ENCODE assay signal across 1 cellular context in genomic region chr5:108259306-108259705, GRCh38.
TF ChIP-seq lines count a peak whose summit lies in the region.

No MANE protein-coding gene starts in this region.

TF ChIP-seq in K562, 482 proteins besides CTCF, POLR2A, EP300 and RAD21 (continued from another document):
- TF ChIP-seq HMBOX1 (IDR thresholded peaks at IDR 0.05) = peak; percentile 45; the same call in 1 of the 2 replicates
- 0 out of 2 replicates have a peak, but pooled peaks have one; percentile 23 for TF ChIP-seq TEAD4 (IDR thresholded peaks at IDR 0.05; ENCODE audit: low read length)
- TF ChIP-seq TEAD4 (CRISPR knock-in tag; IDR thresholded peaks at IDR 0.05; ENCODE audit: borderline replicate concordance) = no peak
- no peak for TF ChIP-seq NR0B1 (IDR thresholded peaks at IDR 0.05; ENCODE audit: partially characterized antibody)
- TF ChIP-seq CTCFL (IDR thresholded peaks at IDR 0.05; ENCODE audit: borderline replicate concordance, insufficient read depth, low read depth, low read length, poor library complexity, severe bottlenecking) = no peak
- no peak for TF ChIP-seq ZNF398 (CRISPR knock-in tag; IDR thresholded peaks at IDR 0.05)
- peak; percentile 11; the same call in 1 of the 2 replicates for TF ChIP-seq TAL1 (IDR thresholded peaks at IDR 0.05)
- no peak for TF ChIP-seq ZNF57 (CRISPR knock-in tag; IDR thresholded peaks at IDR 0.05)
- TF ChIP-seq EGR1 (conservative IDR thresholded peaks at IDR 0.05) = peak; percentile 46
- no peak for TF ChIP-seq ZNF12 (CRISPR knock-in tag; IDR thresholded peaks at IDR 0.05)
- TF ChIP-seq USF2 (CRISPR knock-in tag; IDR thresholded peaks at IDR 0.05) = no peak
- TF ChIP-seq SMARCA4 (IDR thresholded peaks at IDR 0.05) = 0 out of 2 replicates have a peak, but pooled peaks have one; percentile 17
- peak; percentile 52; the same call in 1 of the 2 replicates for TF ChIP-seq FOXJ2 (tag; IDR thresholded peaks at IDR 0.05)
TF ChIP-seq in K562: peak in this region for 10.
